In the genomic region with DNA sequence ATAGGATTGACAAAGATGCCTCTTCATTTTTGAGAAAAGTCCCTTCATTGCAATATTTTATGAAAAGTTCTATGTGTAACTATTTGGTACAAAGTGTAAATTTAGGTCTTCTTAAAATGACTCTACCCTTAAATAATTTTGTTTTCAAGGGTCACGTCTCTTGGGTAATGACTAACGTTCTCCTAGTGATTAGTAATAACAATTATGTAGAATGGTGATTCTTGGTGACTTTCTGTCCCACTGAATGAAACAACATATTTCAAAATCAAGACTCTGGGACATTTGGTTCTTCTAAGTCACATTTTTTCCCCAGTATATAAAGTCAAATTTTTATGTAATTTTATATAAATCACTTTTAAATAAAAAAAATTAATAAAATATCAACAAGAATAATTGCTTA, we compare ENCODE assay signal across 32 cellular contexts.
DNase-seq lines count a peak whose midpoint lies in the region; ATAC-seq and TF ChIP-seq lines count a peak whose summit lies in the region.
"Had no signal": no experiment of that assay in that cellular context is flagged by ENCODE, and none has a peak within 500 bp of the region (broad histone marks: within the 10 kb centered on the region; RNA-seq: fewer than 3 reads in every experiment).

No MANE protein-coding gene starts in this region.

- CTCF ChIA-PET in WTC11 (lab: Charles Lee) = interaction anchor here (1.7 kb wide), 1 partner anchor 31 kb away, joined by 4 read pairs; no protein-coding TSS in a partner anchor
- CTCF ChIA-PET in CD4-positive, alpha-beta T cell (lab: Charles Lee) = no interaction called here

- DNase-seq in LHCN-M2 (ENCODE audit: low read depth) = peak; percentile 86
- peak; percentile 54 to 78 for DNase-seq in foreskin fibroblast
- no peak for DNase-seq in gastrocnemius medialis
- no peak for DNase-seq in islet precursor cell
- no peak for DNase-seq in WTC11 (ENCODE audit: low spot score)
- no peak for DNase-seq in CD4-positive, alpha-beta T cell
- no peak for DNase-seq in SK-N-DZ (ENCODE audit: low spot score)
- DNase-seq: activated CD4-positive, CD25-positive, alpha-beta regulatory T cell treated with anti-CD3 and anti-CD28 coated beads, Interleukin-2, amount 50 U/mL, for 72 hours; activated CD8-positive, alpha-beta T cell treated with anti-CD3 and anti-CD28 coated beads for 36 hours; BE2C; cortex of kidney; DMS153; effector memory CD8-positive, alpha-beta T cell; GDM1; glutamatergic neuron; KBM-7; mammary epithelial cell; MG63; NCI-H1105 treated with DMSO at 0.1 percent for 48 hours; NCI-H2029; NCI-H526; pancreas; Peyer's patch; stimulated activated CD4-positive, alpha-beta T cell treated with anti-CD3 and anti-CD28 coated beads, Interleukin-4, amount 100 ng/mL, for 4 hours; stimulated activated naive B cell treated with anti-CD40 and anti-IgM and Interleukin-4, amounts not matched to agents 10 μg/mL and 1 μg/mL and 100 μg/mL, for 72 hours had no signal

- H3K4me1 ChIP-seq in ACC112 (ENCODE audit: control insufficient read depth, insufficient read depth, low read length, unreplicated experiment) = peaks cover 45% of the 10 kb centered on the region
- H3K4me1 ChIP-seq in gastrocnemius medialis = peaks cover 0 to 4% of the 10 kb centered on the region in 2 donors
- H3K4me1 ChIP-seq: A549, BE2C, pancreas, Peyer's patch had no signal

- H3K27ac Mint-ChIP-seq in WTC11 = no peak overlapping the region
- no peak overlapping the region for H3K27ac Mint-ChIP-seq in CD4-positive, alpha-beta T cell
- H3K27ac Mint-ChIP-seq: activated CD8-positive, alpha-beta T cell treated with anti-CD3 and anti-CD28 coated beads for 36 hours; activated naive CD4-positive, alpha-beta T cell treated with anti-CD3 and anti-CD28 coated beads, Interleukin-2, amount 50 U/mL, for 24 hours; activated T-helper 2 cell treated with anti-CD3 and anti-CD28 coated beads, Interferon-gamma antibody, Interleukin-2, Interleukin-4, amounts not matched to agents 10 μg/mL and 5 μg/mL and 100 μg/mL, durations not matched to agents 14 hours and 24 hours and 36 hours; effector memory CD8-positive, alpha-beta T cell; stimulated activated naive B cell treated with anti-CD40 and anti-IgM and Interleukin-4, amounts not matched to agents 10 μg/mL and 1 μg/mL and 100 μg/mL, for 72 hours had no signal

- ATAC-seq in gastrocnemius medialis (peak; percentile 73 to 87), WTC11 (no peak)
- ATAC-seq in CD4-positive, alpha-beta T cell (ENCODE audit: poor library complexity) = no peak
- ATAC-seq: A549; activated CD8-positive, alpha-beta T cell treated with anti-CD3 and anti-CD28 coated beads for 36 hours; effector memory CD8-positive, alpha-beta T cell; pancreas; stimulated activated naive B cell treated with anti-CD40 and anti-IgM and Interleukin-4, amounts not matched to agents 10 μg/mL and 1 μg/mL and 100 μg/mL, for 72 hours had no signal

- 0 out of 2 replicates have a peak, but pooled peaks cover 11% of the 10 kb centered on the region for H3K9me3 Mint-ChIP-seq in WTC11
- peaks cover 5% of the 10 kb centered on the region for H3K9me3 Mint-ChIP-seq in CD4-positive, alpha-beta T cell

- H2AFZ ChIP-seq in ACC112 (ENCODE audit: low read length, unreplicated experiment) = peak overlapping the region; percentile 34

- intact Hi-C loops in gastrocnemius medialis (cut with DNase I; ENCODE audit: low total_unique reads) = loop anchor here (10.0 kb wide), 1 partner anchor 280 kb away; a partner anchor contains a TSS
- intact Hi-C loops in CD4-positive, alpha-beta T cell (cut with DNase I, micrococcal nuclease) = no loop called here

- TF ChIP-seq CTCF in foreskin fibroblast (IDR thresholded peaks at IDR 0.05; ENCODE audit: low read depth, low read length) = no peak
- no peak for TF ChIP-seq CTCF in gastrocnemius medialis (IDR thresholded peaks at IDR 0.05 in 4 of 5, conservative IDR thresholded peaks at IDR 0.05 in 1 of 5)
- TF ChIP-seq CTCF in WTC11 (IDR thresholded peaks at IDR 0.05) = no peak
- no peak for TF ChIP-seq CTCF in CD4-positive, alpha-beta T cell (IDR thresholded peaks at IDR 0.05)

- no peaks in the 10 kb centered on the region for H3K9me3 ChIP-seq in gastrocnemius medialis
- no peaks in the 10 kb centered on the region for H3K9me3 ChIP-seq in CD4-positive, alpha-beta T cell (ENCODE audit: control insufficient read depth, low read length)
- H3K9me3 ChIP-seq: A549, BE2C, MG63, pancreas, Peyer's patch, SJSA1, thoracic aorta had no signal

- H3K27me3 ChIP-seq in ACC112 (ENCODE audit: insufficient read depth, low read length) (no peaks in the 10 kb centered on the region), gastrocnemius medialis (no peaks in the 10 kb centered on the region)
- no peaks in the 10 kb centered on the region for H3K27me3 ChIP-seq in CD4-positive, alpha-beta T cell (ENCODE audit: control insufficient read depth, insufficient read depth, low read length)
- H3K27me3 ChIP-seq: BE2C, cardiac muscle cell, MG63, pancreas, Peyer's patch, SJSA1 had no signal

- no peaks in the 10 kb centered on the region for H3K36me3 Mint-ChIP-seq in WTC11
- H3K36me3 Mint-ChIP-seq in CD4-positive, alpha-beta T cell (ENCODE audit: low read depth) = no peaks in the 10 kb centered on the region
- H3K36me3 Mint-ChIP-seq: activated naive CD4-positive, alpha-beta T cell treated with anti-CD3 and anti-CD28 coated beads, Interleukin-2, amount 50 U/mL, for 24 hours; stimulated activated naive B cell treated with anti-CD40 and anti-IgM and Interleukin-4, amounts not matched to agents 10 μg/mL and 1 μg/mL and 100 μg/mL, for 72 hours had no signal

- no peak overlapping the region for H3K4me3 Mint-ChIP-seq in WTC11
- no peak overlapping the region for H3K4me3 Mint-ChIP-seq in CD4-positive, alpha-beta T cell
- H3K4me3 Mint-ChIP-seq: activated CD8-positive, alpha-beta T cell treated with anti-CD3 and anti-CD28 coated beads for 36 hours; activated naive CD4-positive, alpha-beta T cell treated with anti-CD3 and anti-CD28 coated beads, Interleukin-2, amount 50 U/mL, for 24 hours; effector memory CD8-positive, alpha-beta T cell; stimulated activated naive B cell treated with anti-CD40 and anti-IgM and Interleukin-4, amounts not matched to agents 10 μg/mL and 1 μg/mL and 100 μg/mL, for 72 hours had no signal

- in situ Hi-C loops in gastrocnemius medialis (cut with MboI; ENCODE audit: low sequenced_read_pairs in 4 of 4) = no loop called here

- H3K27me3 Mint-ChIP-seq in WTC11 (ENCODE audit: low read depth) = no peaks in the 10 kb centered on the region
- H3K27me3 Mint-ChIP-seq in CD4-positive, alpha-beta T cell = no peaks in the 10 kb centered on the region
- H3K27me3 Mint-ChIP-seq: activated CD8-positive, alpha-beta T cell treated with anti-CD3 and anti-CD28 coated beads for 36 hours; effector memory CD8-positive, alpha-beta T cell; stimulated activated naive B cell treated with anti-CD40 and anti-IgM and Interleukin-4, amounts not matched to agents 10 μg/mL and 1 μg/mL and 100 μg/mL, for 72 hours had no signal

- peaks cover 13% of the 10 kb centered on the region for H3K4me1 Mint-ChIP-seq in WTC11
- no peaks in the 10 kb centered on the region for H3K4me1 Mint-ChIP-seq in CD4-positive, alpha-beta T cell (ENCODE audit: low read depth)
- H3K4me1 Mint-ChIP-seq: activated naive CD4-positive, alpha-beta T cell treated with anti-CD3 and anti-CD28 coated beads, Interleukin-2, amount 50 U/mL, for 24 hours; stimulated activated naive B cell treated with anti-CD40 and anti-IgM and Interleukin-4, amounts not matched to agents 10 μg/mL and 1 μg/mL and 100 μg/mL, for 72 hours had no signal

- H3K27ac ChIP-seq in ACC112 (ENCODE audit: low read depth, low read length) (peak overlapping the region; percentile 88), gastrocnemius medialis (peak overlapping the region; percentile 54 to 73 (median 66))
- no peak overlapping the region for H3K27ac ChIP-seq in CD4-positive, alpha-beta T cell (ENCODE audit: low read depth, low read length)
- H3K27ac ChIP-seq: A549, cardiac muscle cell, pancreas, SJSA1 had no signal

- no peaks in the 10 kb centered on the region for H3K79me2 ChIP-seq in ACC112 (ENCODE audit: control insufficient read depth, insufficient read depth, low read length, unreplicated experiment)

- H3K36me3 ChIP-seq in ACC112 (ENCODE audit: insufficient read depth, low read length) (no peaks in the 10 kb centered on the region), gastrocnemius medialis (no peaks in the 10 kb centered on the region)
- H3K36me3 ChIP-seq: BE2C, cardiac muscle cell, MG63, pancreas, Peyer's patch, SJSA1, thoracic aorta had no signal

- POLR2A ChIA-PET in WTC11 (lab: Charles Lee) = no interaction called here
- POLR2A ChIA-PET in CD4-positive, alpha-beta T cell (lab: Charles Lee) = no interaction called here

- H3K4me3 ChIP-seq in ACC112 (ENCODE audit: low read depth, low read length) (peak overlapping the region; percentile 17; the same call in 1 of the 2 replicates), foreskin fibroblast (ENCODE audit: low read depth in 1 of 2, low read length in 2 of 2) (no peak overlapping the region), gastrocnemius medialis (no peak overlapping the region)
- H3K4me3 ChIP-seq: A549, cardiac muscle cell, MG63, pancreas, Peyer's patch, SJSA1, thoracic aorta had no signal

- no peak for TF ChIP-seq POLR2A in gastrocnemius medialis (IDR thresholded peaks at IDR 0.05)

TF ChIP-seq in WTC11, 78 proteins besides CTCF, POLR2A, EP300 and RAD21 (continues in another document):
- TF ChIP-seq TP53 (CRISPR knock-in tag; IDR thresholded peaks at IDR 0.05) (no peak), MXD4 (CRISPR knock-in tag; IDR thresholded peaks at IDR 0.05; ENCODE audit: borderline replicate concordance) (no peak), CREB1 (CRISPR knock-in tag; IDR thresholded peaks at IDR 0.05) (no peak), ZNF416 (CRISPR knock-in tag; IDR thresholded peaks at IDR 0.05) (no peak), IRF2 (CRISPR knock-in tag; IDR thresholded peaks at IDR 0.05; ENCODE audit: borderline replicate concordance, low read depth) (no peak)
- TF ChIP-seq, protein P1, sequence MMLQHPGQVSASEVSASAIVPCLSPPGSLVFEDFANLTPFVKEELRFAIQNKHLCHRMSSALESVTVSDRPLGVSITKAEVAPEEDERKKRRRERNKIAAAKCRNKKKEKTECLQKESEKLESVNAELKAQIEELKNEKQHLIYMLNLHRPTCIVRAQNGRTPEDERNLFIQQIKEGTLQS (CRISPR knock-in tag; conservative IDR thresholded peaks at IDR 0.05) = no peak
- TF ChIP-seq, protein P2, sequence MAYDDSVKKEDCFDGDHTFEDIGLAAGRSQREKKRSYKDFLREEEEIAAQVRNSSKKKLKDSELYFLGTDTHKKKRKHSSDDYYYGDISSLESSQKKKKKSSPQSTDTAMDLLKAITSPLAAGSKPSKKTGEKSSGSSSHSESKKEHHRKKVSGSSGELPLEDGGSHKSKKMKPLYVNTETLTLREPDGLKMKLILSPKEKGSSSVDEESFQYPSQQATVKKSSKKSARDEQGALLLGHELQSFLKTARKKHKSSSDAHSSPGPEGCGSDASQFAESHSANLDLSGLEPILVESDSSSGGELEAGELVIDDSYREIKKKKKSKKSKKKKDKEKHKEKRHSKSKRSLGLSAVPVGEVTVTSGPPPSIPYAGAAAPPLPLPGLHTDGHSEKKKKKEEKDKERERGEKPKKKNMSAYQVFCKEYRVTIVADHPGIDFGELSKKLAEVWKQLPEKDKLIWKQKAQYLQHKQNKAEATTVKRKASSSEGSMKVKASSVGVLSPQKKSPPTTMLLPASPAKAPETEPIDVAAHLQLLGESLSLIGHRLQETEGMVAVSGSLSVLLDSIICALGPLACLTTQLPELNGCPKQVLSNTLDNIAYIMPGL (CRISPR knock-in tag; IDR thresholded peaks at IDR 0.05) = no peak

Comparison
In these comparisons a context has a peak if more than half of its experiments do, and no peak if none do; other contexts are left out.
1. DNase-seq: peak in LHCN-M2 (single experiment) and foreskin fibroblast (2 of 2); none in gastrocnemius medialis (0 of 2), islet precursor cell (single experiment), WTC11 (single experiment), CD4-positive, alpha-beta T cell (0 of 10) and SK-N-DZ (single experiment).
2. ATAC-seq: peak in gastrocnemius medialis (2 of 2); none in WTC11 (single experiment) and CD4-positive, alpha-beta T cell (single experiment).